Comparison of ENCODE assay signal across 31 cellular contexts in the genomic region with DNA sequence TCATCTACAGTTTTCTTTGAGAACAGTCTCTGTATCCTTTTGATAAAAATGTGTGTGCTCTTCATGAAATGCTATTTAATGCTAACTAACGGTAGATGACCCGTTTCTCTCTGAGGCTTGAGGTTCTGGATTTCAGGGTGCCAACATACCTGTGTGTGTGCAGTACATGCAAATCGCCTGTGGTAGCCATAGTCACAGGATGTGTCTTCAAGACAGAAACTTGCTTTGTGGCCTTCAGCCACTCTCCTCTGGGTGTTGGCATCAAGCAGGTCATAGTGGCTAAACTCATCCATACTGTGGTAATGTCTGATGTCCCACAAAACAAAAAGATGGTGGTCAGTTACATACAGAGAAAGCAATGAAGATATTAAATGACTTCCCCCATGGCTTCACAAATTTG. TPM values are rescaled to one million over a fixed set of nuclear protein-coding genes. Genes with fewer than 3 reads are reported as not detected.
DNase-seq lines count a peak whose midpoint lies in the region; ATAC-seq, FAIRE-seq and TF ChIP-seq lines count a peak whose summit lies in the region.
"Had no signal": no experiment of that assay in that cellular context is flagged by ENCODE, and none has a peak within 500 bp of the region (broad histone marks: within the 10 kb centered on the region; RNA-seq: fewer than 3 reads in every experiment).

No MANE protein-coding gene starts in this region.

- DNase-seq in GM23338 (ENCODE audit: low spot score) = no peak
- DNase-seq in astrocyte (ENCODE audit: low read depth) = no peak
- no peak for DNase-seq in activated CD4-positive, alpha-beta T cell treated with anti-CD3 and anti-CD28 coated beads, Interleukin-2, amount 10 ng/mL, durations not matched to agents 7 days and 5 days
- no peak for DNase-seq in stimulated activated naive CD8-positive, alpha-beta T cell treated with anti-CD3 and anti-CD28 coated beads, Interleukin-15, amount 100 ng/mL, for 72 hours
- no peak for DNase-seq in sigmoid colon
- DNase-seq: activated CD4-positive, alpha-beta T cell treated with anti-CD3 and anti-CD28 coated beads, Interleukin-2, amount 50 U/mL, for 1 hour; CD8-positive, alpha-beta T cell; DMS153; effector CD4-positive, alpha-beta T cell; erythroblast; hypothalamus; mucosa of descending colon; NCI-H1417 treated with DMSO at 0.1 percent for 48 hours; NCI-H510A; NK-92 treated with Interleukin-12 subunit alpha and Interleukin-12 subunit beta, amount 100 ng/mL, for 24 hours; posterior cingulate gyrus; right lobe of liver had no signal

- TF ChIP-seq CTCF in GM23338 (conservative IDR thresholded peaks at IDR 0.05; ENCODE audit: low read depth in 2 of 2) (no peak), astrocyte (IDR thresholded peaks at IDR 0.05; ENCODE audit: insufficient read depth, low read depth, low read length) (no peak), sigmoid colon (IDR thresholded peaks at IDR 0.05) (no peak)

- H3K4me3 ChIP-seq in GM23338 (no peak overlapping the region), astrocyte (ENCODE audit: insufficient read depth, low read depth, low read length) (peak overlapping the region; percentile 94), skeletal muscle satellite cell (ENCODE audit: low read length) (no peak overlapping the region), sigmoid colon (no peak overlapping the region)
- H3K4me3 ChIP-seq: gastroesophageal sphincter, mucosa of descending colon, right lobe of liver, SJSA1, vagina had no signal

- peak overlapping the region; percentile 22 for H3K9ac ChIP-seq in astrocyte (ENCODE audit: low read length)
- H3K9ac ChIP-seq in skeletal muscle satellite cell (ENCODE audit: low read depth, low read length) = no peak overlapping the region

- H3K9me2 ChIP-seq in GM23338 (ENCODE audit: insufficient read depth) = no peaks in the 10 kb centered on the region

- H3K4me2 ChIP-seq in GM23338 (no peak overlapping the region), astrocyte (ENCODE audit: low read length) (peak overlapping the region; percentile 94), skeletal muscle satellite cell (ENCODE audit: low read length) (peak overlapping the region; percentile 44)

- H3K27ac Mint-ChIP-seq in GM23338 = peak overlapping the region; percentile 9; the same call in 1 of the 2 replicates
- H3K27ac Mint-ChIP-seq in astrocyte (ENCODE audit: unreplicated experiment) = peak overlapping the region; percentile 85
- no peak overlapping the region for H3K27ac Mint-ChIP-seq in activated CD4-positive, alpha-beta T cell treated with anti-CD3 and anti-CD28 coated beads, Interleukin-2, amount 10 ng/mL, durations not matched to agents 7 days and 5 days
- no peak overlapping the region for H3K27ac Mint-ChIP-seq in stimulated activated naive CD8-positive, alpha-beta T cell treated with anti-CD3 and anti-CD28 coated beads, Interleukin-15, amount 100 ng/mL, for 72 hours
- H3K27ac Mint-ChIP-seq: activated naive CD4-positive, alpha-beta T cell treated with anti-CD3 and anti-CD28 coated beads, Interleukin-2, amount 50 U/mL, for 72 hours; activated T-helper 17 cell treated with anti-CD3 and anti-CD28 coated beads, Interleukin-2, amount 50 U/mL, for 72 hours; CD8-positive, alpha-beta T cell had no signal

- FAIRE-seq in astrocyte (lab: Jason Lieb, UNC) = no peak
- FAIRE-seq: G401.6, islet of Langerhans had no signal

- no peak for TF ChIP-seq EP300 in sigmoid colon (IDR thresholded peaks at IDR 0.05)

- TF ChIP-seq POLR2A in sigmoid colon (IDR thresholded peaks at IDR 0.05) = no peak

- H3K4me3 Mint-ChIP-seq in GM23338 (no peak overlapping the region), astrocyte (ENCODE audit: unreplicated experiment) (peak overlapping the region; percentile 100)
- no peak overlapping the region for H3K4me3 Mint-ChIP-seq in activated CD4-positive, alpha-beta T cell treated with anti-CD3 and anti-CD28 coated beads, Interleukin-2, amount 10 ng/mL, durations not matched to agents 7 days and 5 days
- H3K4me3 Mint-ChIP-seq in stimulated activated naive CD8-positive, alpha-beta T cell treated with anti-CD3 and anti-CD28 coated beads, Interleukin-15, amount 100 ng/mL, for 72 hours = no peak overlapping the region
- H3K4me3 Mint-ChIP-seq: activated T-helper 17 cell treated with anti-CD3 and anti-CD28 coated beads, Interleukin-2, amount 50 U/mL, for 72 hours; CD8-positive, alpha-beta T cell had no signal

- ATAC-seq in GM18502 (IDR thresholded peaks at IDR 0.05; ENCODE audit: poor library complexity, unreplicated experiment) = peak; percentile 35
- no peak for ATAC-seq in GM23338
- ATAC-seq in stimulated activated naive CD8-positive, alpha-beta T cell treated with anti-CD3 and anti-CD28 coated beads, Interleukin-15, amount 100 ng/mL, for 72 hours = no peak
- ATAC-seq: activated naive CD4-positive, alpha-beta T cell treated with anti-CD3 and anti-CD28 coated beads, Interleukin-2, amount 50 U/mL, for 72 hours; activated T-helper 17 cell treated with anti-CD3 and anti-CD28 coated beads, Interleukin-2, amount 50 U/mL, for 72 hours; CD8-positive, alpha-beta T cell; gastroesophageal sphincter; mucosa of descending colon; Panc1; right lobe of liver had no signal

- H4K20me1 ChIP-seq in GM23338 (replicated peaks; ENCODE audit: insufficient read depth) = no peaks in the 10 kb centered on the region
- H4K20me1 ChIP-seq in astrocyte (ENCODE audit: insufficient read depth, low read length) = peaks cover 70% of the 10 kb centered on the region

- H3K79me2 ChIP-seq in GM23338 (replicated peaks; ENCODE audit: insufficient read depth) (no peaks in the 10 kb centered on the region), astrocyte (ENCODE audit: insufficient read depth, low read length) (peaks cover 91% of the 10 kb centered on the region)

- peaks cover 9% of the 10 kb centered on the region; the same call in 1 of the 2 replicates for H3K4me1 ChIP-seq in GM23338 (ENCODE audit: insufficient read depth)
- H3K4me1 ChIP-seq in astrocyte (ENCODE audit: insufficient read depth, low read length) = peaks cover 35% of the 10 kb centered on the region
- H3K4me1 ChIP-seq in skeletal muscle satellite cell (ENCODE audit: control insufficient read depth, insufficient read depth, low read length) = peaks cover 14% of the 10 kb centered on the region
- peaks cover 0 to 25% (median 16%) of the 10 kb centered on the region in 4 donors for H3K4me1 ChIP-seq in sigmoid colon

- H3K27me3 Mint-ChIP-seq in GM23338 (ENCODE audit: insufficient read depth, low read depth, poor library complexity) = peaks cover 20% of the 10 kb centered on the region
- no peaks in the 10 kb centered on the region for H3K27me3 Mint-ChIP-seq in astrocyte (ENCODE audit: low read depth, unreplicated experiment)
- H3K27me3 Mint-ChIP-seq in activated CD4-positive, alpha-beta T cell treated with anti-CD3 and anti-CD28 coated beads, Interleukin-2, amount 10 ng/mL, durations not matched to agents 7 days and 5 days = peaks cover 52% of the 10 kb centered on the region
- peaks cover 27% of the 10 kb centered on the region for H3K27me3 Mint-ChIP-seq in stimulated activated naive CD8-positive, alpha-beta T cell treated with anti-CD3 and anti-CD28 coated beads, Interleukin-15, amount 100 ng/mL, for 72 hours

- CTCF ChIA-PET in activated CD4-positive, alpha-beta T cell treated with anti-CD3 and anti-CD28 coated beads, Interleukin-2, amount 10 ng/mL, durations not matched to agents 7 days and 5 days (lab: Charles Lee) = no interaction called here

- H3K4me1 Mint-ChIP-seq in GM23338 (peaks cover 19% of the 10 kb centered on the region), astrocyte (ENCODE audit: low read depth, unreplicated experiment) (peaks cover 43% of the 10 kb centered on the region)
- peaks cover 16% of the 10 kb centered on the region for H3K4me1 Mint-ChIP-seq in activated CD4-positive, alpha-beta T cell treated with anti-CD3 and anti-CD28 coated beads, Interleukin-2, amount 10 ng/mL, durations not matched to agents 7 days and 5 days
- peaks cover 22% of the 10 kb centered on the region for H3K4me1 Mint-ChIP-seq in stimulated activated naive CD8-positive, alpha-beta T cell treated with anti-CD3 and anti-CD28 coated beads, Interleukin-15, amount 100 ng/mL, for 72 hours

- no peak overlapping the region for H2AFZ ChIP-seq in GM23338
- no peak overlapping the region for H2AFZ ChIP-seq in astrocyte (ENCODE audit: low read depth, low read length)

- H3F3A ChIP-seq in GM23338 (replicated peaks; ENCODE audit: low read depth) = no peaks in the 10 kb centered on the region

- H3K36me3 Mint-ChIP-seq in GM23338 (ENCODE audit: low read depth) (no peaks in the 10 kb centered on the region), astrocyte (ENCODE audit: low read depth, unreplicated experiment) (peaks cover 43% of the 10 kb centered on the region)
- no peaks in the 10 kb centered on the region for H3K36me3 Mint-ChIP-seq in activated CD4-positive, alpha-beta T cell treated with anti-CD3 and anti-CD28 coated beads, Interleukin-2, amount 10 ng/mL, durations not matched to agents 7 days and 5 days (ENCODE audit: low read depth)
- H3K36me3 Mint-ChIP-seq: CD8-positive, alpha-beta T cell had no signal

- WGBS in sigmoid colon, 2 donors = 87 to 89% methylated on average over 3 of the region's 3 CpGs

- H3K9me3 ChIP-seq in astrocyte (ENCODE audit: insufficient read depth, low read depth, low read length) = no peaks in the 10 kb centered on the region
- no peaks in the 10 kb centered on the region for H3K9me3 ChIP-seq in skeletal muscle satellite cell (replicated peaks; ENCODE audit: low read length)
- H3K9me3 ChIP-seq in sigmoid colon = no peaks in the 10 kb centered on the region
- H3K9me3 ChIP-seq: gastroesophageal sphincter, mucosa of descending colon, right lobe of liver, SJSA1, vagina had no signal

- intact Hi-C loops in sigmoid colon (cut with DNase I) = no loop called here

- H3K27ac ChIP-seq in GM23338 (ENCODE audit: low read depth) (no peak overlapping the region), astrocyte (ENCODE audit: low read depth, low read length) (no peak overlapping the region), sigmoid colon (no peak overlapping the region)
- H3K27ac ChIP-seq: gastroesophageal sphincter, HL-60, right lobe of liver, SJSA1, vagina, VCaP had no signal

- H3K27me3 ChIP-seq in GM23338 (ENCODE audit: insufficient read depth) = peaks cover 30% of the 10 kb centered on the region
- H3K27me3 ChIP-seq in astrocyte (ENCODE audit: insufficient read depth, low read length) = no peaks in the 10 kb centered on the region
- no peaks in the 10 kb centered on the region for H3K27me3 ChIP-seq in skeletal muscle satellite cell (ENCODE audit: control insufficient read depth, insufficient read depth, low read length)
- H3K27me3 ChIP-seq in sigmoid colon = peaks cover 0 to 3% (median 0%) of the 10 kb centered on the region in 3 donors
- H3K27me3 ChIP-seq: gastroesophageal sphincter, SJSA1, vagina had no signal

- no peaks in the 10 kb centered on the region for H3K36me3 ChIP-seq in GM23338 (ENCODE audit: insufficient read depth)
- peaks cover 64% of the 10 kb centered on the region for H3K36me3 ChIP-seq in astrocyte (ENCODE audit: insufficient read depth, low read length)
- peaks cover 62% of the 10 kb centered on the region for H3K36me3 ChIP-seq in skeletal muscle satellite cell (ENCODE audit: insufficient read depth, low read length)
- H3K36me3 ChIP-seq in sigmoid colon = peaks cover 0 to 5% (median 0%) of the 10 kb centered on the region in 4 donors
- H3K36me3 ChIP-seq: right lobe of liver, SJSA1 had no signal

- POLR2A ChIA-PET in activated CD4-positive, alpha-beta T cell treated with anti-CD3 and anti-CD28 coated beads, Interleukin-2, amount 10 ng/mL, durations not matched to agents 7 days and 5 days (lab: Charles Lee) = no interaction called here

- H3K9me3 Mint-ChIP-seq in GM23338 = no peaks in the 10 kb centered on the region
- H3K9me3 Mint-ChIP-seq in astrocyte (ENCODE audit: unreplicated experiment) = no peaks in the 10 kb centered on the region
- H3K9me3 Mint-ChIP-seq in activated CD4-positive, alpha-beta T cell treated with anti-CD3 and anti-CD28 coated beads, Interleukin-2, amount 10 ng/mL, durations not matched to agents 7 days and 5 days = no peaks in the 10 kb centered on the region
- H3K9me3 Mint-ChIP-seq in stimulated activated naive CD8-positive, alpha-beta T cell treated with anti-CD3 and anti-CD28 coated beads, Interleukin-15, amount 100 ng/mL, for 72 hours = no peaks in the 10 kb centered on the region
- H3K9me3 Mint-ChIP-seq: activated naive CD4-positive, alpha-beta T cell treated with anti-CD3 and anti-CD28 coated beads, Interleukin-2, amount 50 U/mL, for 72 hours; activated T-helper 17 cell treated with anti-CD3 and anti-CD28 coated beads, Interleukin-2, amount 50 U/mL, for 72 hours; CD8-positive, alpha-beta T cell had no signal

RNA-seq across cellular contexts. Expression of gene LOX, which starts 4.2 kb away (rescaled TPM):
- 1.2 and 1.8 TPM in 2 replicates for total RNA-seq in GM23338 (2014; rRNA removed; shearing (Covaris generic))
- 1.1 and 1.5 TPM in 2 replicates for polyA plus RNA-seq in GM23338 (2016; fragmentation: Nextera tagmentation; extraction: Ambion mirVana)
- total RNA-seq in astrocyte = 1,150 and 1,249 TPM in 2 replicates
- total RNA-seq in skeletal muscle satellite cell (2012; rRNA removed) = 54.5 and 123 TPM in 2 replicates
- total RNA-seq in activated CD4-positive, alpha-beta T cell treated with anti-CD3 and anti-CD28 coated beads, Interleukin-2, amount 10 ng/mL, durations not matched to agents 7 days and 5 days = under 1 TPM; 0.04 to 0.10 TPM
- 10 to 100 TPM in 2 of 4 donors, 1 to 10 TPM in 2; 6.8 to 21.6 (median 10.3) TPM for total RNA-seq in sigmoid colon
- 1 to 10 TPM in 2 of 3 donors, not detected in 1; 1.8 to 2.3 TPM for polyA plus RNA-seq in sigmoid colon
- total RNA-seq: activated T-helper 17 cell treated with anti-CD3 and anti-CD28 coated beads, Interleukin-2, amount 50 U/mL, for 72 hours; CD8-positive, alpha-beta T cell; T-helper 2 cell treated with Interferon-gamma antibody and Interleukin-4, amounts not matched to agents 100 ng/mL and 5 ng/mL, for 36 hours had no signal

RNA-seq across cellular contexts. Expression of gene ZNF474, which starts 55.5 kb away (rescaled TPM):
- 0.59 TPM in 1 of 2 replicates, not detected in the other for total RNA-seq in GM23338 (2014; rRNA removed; shearing (Covaris generic))
- not detected in 2 replicates for polyA plus RNA-seq in GM23338 (2016; fragmentation: Nextera tagmentation; extraction: Ambion mirVana)
- total RNA-seq in astrocyte = 0.38 and 0.45 TPM in 2 replicates
- total RNA-seq in skeletal muscle satellite cell (2012; rRNA removed) = 0.22 TPM in 1 of 2 replicates, not detected in the other
- not detected for total RNA-seq in activated CD4-positive, alpha-beta T cell treated with anti-CD3 and anti-CD28 coated beads, Interleukin-2, amount 10 ng/mL, durations not matched to agents 7 days and 5 days
- under 1 TPM in 2 of 4 donors, not detected in 2; 0.27 to 0.28 TPM for total RNA-seq in sigmoid colon
- polyA plus RNA-seq in sigmoid colon = under 1 TPM in 1 of 3 donors, not detected in 2; 0.07 TPM
- total RNA-seq: activated T-helper 17 cell treated with anti-CD3 and anti-CD28 coated beads, Interleukin-2, amount 50 U/mL, for 72 hours; CD8-positive, alpha-beta T cell; SJSA1 had no signal
- polyA plus RNA-seq: neural cell had no signal

Comparison
In these comparisons a context has a peak if more than half of its experiments do, and no peak if none do; other contexts are left out.
1. H3K27ac Mint-ChIP-seq: peak in GM23338 (single experiment) and astrocyte (single experiment); none in activated CD4-positive, alpha-beta T cell treated with anti-CD3 and anti-CD28 coated beads, Interleukin-2, amount 10 ng/mL, durations not matched to agents 7 days and 5 days (single experiment) and stimulated activated naive CD8-positive, alpha-beta T cell treated with anti-CD3 and anti-CD28 coated beads, Interleukin-15, amount 100 ng/mL, for 72 hours (0 of 2).
2. RNA of gene LOX, which starts 4.2 kb away (total RNA-seq): 1,150 to 1,249 TPM in astrocyte; 6.8 to 21.6 TPM in sigmoid colon, 1.2 to 1.8 TPM in GM23338 and 0.04 to 0.10 TPM in activated CD4-positive, alpha-beta T cell treated with anti-CD3 and anti-CD28 coated beads, Interleukin-2, amount 10 ng/mL, durations not matched to agents 7 days and 5 days; every median in the first group is over 10 times any median in the second.